ENCODE assay signal across 9 cellular contexts in genomic region chr1:93608188-93609109, GRCh38.
DNase-seq lines count a peak whose midpoint lies in the region; ATAC-seq and TF ChIP-seq lines count a peak whose summit lies in the region.
"Had no signal": no experiment of that assay in that cellular context is flagged by ENCODE, and none has a peak within 500 bp of the region (broad histone marks: within the 10 kb centered on the region; RNA-seq: fewer than 3 reads in every experiment).

No MANE protein-coding gene starts in this region.

- TF ChIP-seq CTCF in vagina (IDR thresholded peaks at IDR 0.05), result no peak

- no peaks in the 10 kb centered on the region for H3K36me3 ChIP-seq in vagina
- H3K36me3 ChIP-seq: right lobe of liver had no signal

- H3K4me1 ChIP-seq in vagina, result peaks cover 40% of the 10 kb centered on the region

- intact Hi-C loops in Right ventricle myocardium superior (cut with DNase I), result no loop called here
- intact Hi-C loops in vagina (cut with DNase I), result no loop called here

- no peaks in the 10 kb centered on the region for H3K27me3 ChIP-seq in vagina
- H3K27me3 ChIP-seq: right lobe of liver had no signal

- no peaks in the 10 kb centered on the region for H3K9me3 ChIP-seq in vagina
- H3K9me3 ChIP-seq: right lobe of liver had no signal

- no peak overlapping the region for H3K4me3 ChIP-seq in vagina
- H3K4me3 ChIP-seq: right lobe of liver had no signal

- TF ChIP-seq POLR2A in vagina (IDR thresholded peaks at IDR 0.05), result no peak

- peak; percentile 30 to 35 for DNase-seq in stimulated activated CD4-positive, alpha-beta T cell treated with anti-CD3 and anti-CD28 coated beads, Interleukin-2, amount 100 ng/mL, for 24 hours
- no peak for DNase-seq in stimulated activated CD4-positive, alpha-beta T cell treated with anti-CD3 and anti-CD28 coated beads, Interleukin-4, amount 100 ng/mL, for 4 hours
- DNase-seq in Right ventricle myocardium superior, result no peak
- DNase-seq in vagina (ENCODE audit: extremely low spot score in 2 of 2), result no peak
- no peak for DNase-seq in NCI-H510A treated with DMSO at 0.1 percent for 48 hours (lab: John Stamatoyannopoulos, UW)
- DNase-seq in NCI-H1417 treated with DMSO at 0.1 percent for 48 hours (lab: John Stamatoyannopoulos, UW), result no peak
- no peak for DNase-seq in NCI-H1105 (lab: John Stamatoyannopoulos, UW)
- DNase-seq: right lobe of liver had no signal

- H3K27ac ChIP-seq in vagina, result peak overlapping the region; percentile 38
- H3K27ac ChIP-seq: right lobe of liver had no signal

- peak; percentile 17 for ATAC-seq in HG03520 (IDR thresholded peaks at IDR 0.05; ENCODE audit: unreplicated experiment)
- peak; percentile 60 for ATAC-seq in Right ventricle myocardium superior (ENCODE audit: poor library complexity)

Comparison
In these comparisons a context has a peak if more than half of its experiments do, and no peak if none do; other contexts are left out.
1. DNase-seq: peak in stimulated activated CD4-positive, alpha-beta T cell treated with anti-CD3 and anti-CD28 coated beads, Interleukin-2, amount 100 ng/mL, for 24 hours (2 of 2); none in stimulated activated CD4-positive, alpha-beta T cell treated with anti-CD3 and anti-CD28 coated beads, Interleukin-4, amount 100 ng/mL, for 4 hours (0 of 2), Right ventricle myocardium superior (single experiment), vagina (0 of 2), NCI-H510A treated with DMSO at 0.1 percent for 48 hours (single experiment), NCI-H1417 treated with DMSO at 0.1 percent for 48 hours (single experiment) and NCI-H1105 (single experiment).